Comparison of ENCODE assay signal across 12 cellular contexts in the genomic region with DNA sequence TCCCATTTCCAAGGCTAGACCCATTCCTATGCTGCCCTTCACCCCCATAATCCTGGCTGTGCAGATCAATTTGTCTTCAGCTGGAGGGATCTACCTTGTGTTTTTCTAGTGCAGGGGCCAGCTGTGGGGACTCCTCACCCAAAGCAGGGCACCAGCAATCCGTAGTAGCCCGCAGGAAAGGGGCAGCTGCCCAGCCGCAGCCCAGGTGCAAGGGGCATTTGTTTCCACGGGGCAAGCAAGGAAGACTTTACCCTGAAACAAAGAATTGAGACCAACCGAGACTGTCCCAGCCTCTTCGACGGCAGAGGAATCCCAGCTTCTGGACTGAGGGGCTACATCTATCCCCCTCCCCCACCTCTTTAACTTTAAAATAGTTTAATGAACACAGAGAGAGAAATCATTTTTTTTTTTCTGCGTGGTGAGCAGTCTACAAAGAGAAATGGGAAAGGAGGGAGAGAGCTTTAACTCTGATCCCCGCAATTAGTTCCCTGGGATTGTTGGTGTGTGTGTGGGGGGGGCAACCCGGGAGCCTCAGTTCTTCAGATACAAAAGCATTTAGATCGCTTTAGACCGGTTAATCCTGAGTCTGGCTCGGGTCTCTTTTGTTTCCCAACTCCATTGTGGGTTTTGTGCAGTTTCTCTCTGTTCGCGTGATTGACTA. TPM values are rescaled to one million over a fixed set of nuclear protein-coding genes. Genes with fewer than 3 reads are reported as not detected.
A peak's percentile ranks its signal among the peaks of the same experiment; 100 is the strongest.
DNase-seq lines count a peak whose midpoint lies in the region; ATAC-seq and TF ChIP-seq lines count a peak whose summit lies in the region.
"Had no signal": no experiment of that assay in that cellular context is flagged by ENCODE, and none has a peak within 500 bp of the region (broad histone marks: within the 10 kb centered on the region; RNA-seq: fewer than 3 reads in every experiment).

No MANE protein-coding gene starts in this region.

- no peaks in the 10 kb centered on the region for H4K20me1 ChIP-seq in KMS-11 (ENCODE audit: insufficient read depth)

- in situ Hi-C loops in gastrocnemius medialis (cut with MboI; ENCODE audit: low sequenced_read_pairs in 4 of 4), result no loop called here

- H3K9ac ChIP-seq in KMS-11, result no peak overlapping the region
- H3K9ac ChIP-seq: parathyroid adenoma had no signal

- no peak overlapping the region for H3K27ac Mint-ChIP-seq in T-helper 2 cell treated with Interferon-gamma antibody and Interleukin-4, amounts not matched to agents 5 μg/mL and 100 μg/mL, for 36 hours
- H3K27ac Mint-ChIP-seq in dendritic cell treated with granulocyte-macrophage colony-stimulating factor and Interleukin-4, amounts not matched to agents 40 ng/mL and 50 ng/mL, for 4 days, result no peak overlapping the region
- H3K27ac Mint-ChIP-seq in osteocyte (ENCODE audit: unreplicated experiment), result no peak overlapping the region

- no peak overlapping the region for H2AFZ ChIP-seq in KMS-11 (ENCODE audit: low read depth)
- H2AFZ ChIP-seq: parathyroid adenoma had no signal

- H3K27ac ChIP-seq in KMS-11 (no peak overlapping the region), gastrocnemius medialis (no peak overlapping the region)
- H3K27ac ChIP-seq: epithelial cell of prostate, parathyroid adenoma had no signal

- H3K9me3 ChIP-seq in gastrocnemius medialis, result no peaks in the 10 kb centered on the region

- peaks cover 1% of the 10 kb centered on the region for H3K36me3 Mint-ChIP-seq in T-helper 2 cell treated with Interferon-gamma antibody and Interleukin-4, amounts not matched to agents 5 μg/mL and 100 μg/mL, for 36 hours (ENCODE audit: low read depth)
- peaks cover 6% of the 10 kb centered on the region for H3K36me3 Mint-ChIP-seq in dendritic cell treated with granulocyte-macrophage colony-stimulating factor and Interleukin-4, amounts not matched to agents 40 ng/mL and 50 ng/mL, for 4 days (ENCODE audit: low read depth)
- peaks cover 2% of the 10 kb centered on the region for H3K36me3 Mint-ChIP-seq in osteocyte (ENCODE audit: unreplicated experiment)

- peaks cover 23% of the 10 kb centered on the region for H3K4me1 Mint-ChIP-seq in T-helper 2 cell treated with Interferon-gamma antibody and Interleukin-4, amounts not matched to agents 5 μg/mL and 100 μg/mL, for 36 hours (ENCODE audit: low read depth)
- peaks cover 64% of the 10 kb centered on the region for H3K4me1 Mint-ChIP-seq in dendritic cell treated with granulocyte-macrophage colony-stimulating factor and Interleukin-4, amounts not matched to agents 40 ng/mL and 50 ng/mL, for 4 days (ENCODE audit: low read depth)
- peaks cover 27% of the 10 kb centered on the region for H3K4me1 Mint-ChIP-seq in osteocyte (ENCODE audit: unreplicated experiment)

- H3K4me1 ChIP-seq in KMS-11 (ENCODE audit: low read depth, poor library complexity, severe bottlenecking) (peaks cover 40% of the 10 kb centered on the region), gastrocnemius medialis (peaks cover 0 to 4% of the 10 kb centered on the region in 2 donors)
- H3K4me1 ChIP-seq: parathyroid adenoma had no signal

- H3K27me3 ChIP-seq in KMS-11 (ENCODE audit: insufficient read depth, low read depth) (peaks cover 16% of the 10 kb centered on the region), gastrocnemius medialis (peaks cover 89 to 93% (median 92%) of the 10 kb centered on the region in 3 donors)

- 0 out of 2 replicates have a peak overlapping the region, but pooled peaks have one; percentile 54 for H3K4me2 ChIP-seq in KMS-11

- no peaks in the 10 kb centered on the region for H3K79me2 ChIP-seq in KMS-11 (ENCODE audit: insufficient read depth, low read depth)
- H3K79me2 ChIP-seq: parathyroid adenoma had no signal

- H3K27me3 Mint-ChIP-seq in T-helper 2 cell treated with Interferon-gamma antibody and Interleukin-4, amounts not matched to agents 5 μg/mL and 100 μg/mL, for 36 hours (ENCODE audit: low read depth), result peaks cover 91% of the 10 kb centered on the region
- peaks cover 76% of the 10 kb centered on the region for H3K27me3 Mint-ChIP-seq in dendritic cell treated with granulocyte-macrophage colony-stimulating factor and Interleukin-4, amounts not matched to agents 40 ng/mL and 50 ng/mL, for 4 days
- H3K27me3 Mint-ChIP-seq in osteocyte (ENCODE audit: unreplicated experiment), result peaks cover 90% of the 10 kb centered on the region

- TF ChIP-seq POLR2A in gastrocnemius medialis (IDR thresholded peaks at IDR 0.05), result no peak

- ATAC-seq in gastrocnemius medialis (no peak), HG02763 (IDR thresholded peaks at IDR 0.05; ENCODE audit: unreplicated experiment) (no peak)

- H3K9me3 Mint-ChIP-seq in T-helper 2 cell treated with Interferon-gamma antibody and Interleukin-4, amounts not matched to agents 5 μg/mL and 100 μg/mL, for 36 hours, result no peaks in the 10 kb centered on the region
- no peaks in the 10 kb centered on the region for H3K9me3 Mint-ChIP-seq in dendritic cell treated with granulocyte-macrophage colony-stimulating factor and Interleukin-4, amounts not matched to agents 40 ng/mL and 50 ng/mL, for 4 days
- no peaks in the 10 kb centered on the region for H3K9me3 Mint-ChIP-seq in osteocyte (ENCODE audit: unreplicated experiment)

- H3K36me3 ChIP-seq in KMS-11 (ENCODE audit: insufficient read depth), result no peaks in the 10 kb centered on the region
- H3K36me3 ChIP-seq in gastrocnemius medialis, result no peaks in the 10 kb centered on the region

- peak overlapping the region; percentile 50 for H3K4me3 Mint-ChIP-seq in T-helper 2 cell treated with Interferon-gamma antibody and Interleukin-4, amounts not matched to agents 5 μg/mL and 100 μg/mL, for 36 hours
- H3K4me3 Mint-ChIP-seq in dendritic cell treated with granulocyte-macrophage colony-stimulating factor and Interleukin-4, amounts not matched to agents 40 ng/mL and 50 ng/mL, for 4 days, result peak overlapping the region; percentile 66
- peak overlapping the region; percentile 61 for H3K4me3 Mint-ChIP-seq in osteocyte (ENCODE audit: unreplicated experiment)

- DNase-seq in T-helper 2 cell treated with Interferon-gamma antibody and Interleukin-4, amounts not matched to agents 5 μg/mL and 100 μg/mL, for 36 hours (ENCODE audit: low spot score), result no peak
- no peak for DNase-seq in T-helper 2 cell
- DNase-seq in osteocyte (ENCODE audit: extremely low spot score, unreplicated experiment), result no peak
- no peak for DNase-seq in gastrocnemius medialis
- DNase-seq in GOT3 (lab: John Stamatoyannopoulos, UW), result no peak
- DNase-seq: KG1; stimulated activated naive CD4-positive, alpha-beta T cell had no signal

- H3K4me3 ChIP-seq in KMS-11 (IDR thresholded peaks at IDR 0.05; ENCODE audit: insufficient read depth, low read depth, low read length) (no peak overlapping the region), gastrocnemius medialis (no peak overlapping the region)

- TF ChIP-seq CTCF in KMS-11 (conservative IDR thresholded peaks at IDR 0.05; ENCODE audit: low read depth, low read length) (no peak), osteocyte (IDR thresholded peaks at IDR 0.05) (no peak), gastrocnemius medialis (IDR thresholded peaks at IDR 0.05 in 4 of 5, conservative IDR thresholded peaks at IDR 0.05 in 1 of 5) (no peak)

- intact Hi-C loops in dendritic cell treated with granulocyte-macrophage colony-stimulating factor and Interleukin-4, amounts not matched to agents 40 ng/mL and 50 ng/mL, for 4 days (cut with micrococcal nuclease), result no loop called here
- intact Hi-C loops in gastrocnemius medialis (cut with DNase I; ENCODE audit: low total_unique reads), result no loop called here

RNA-seq across cellular contexts. Expression of gene LHX2, which starts 10.7 kb away (rescaled TPM):
- total RNA-seq in osteocyte (not detected in 2 replicates), gastrocnemius medialis (not detected)
